Comparison of ENCODE assay signal across 9 cellular contexts in the genomic region with DNA sequence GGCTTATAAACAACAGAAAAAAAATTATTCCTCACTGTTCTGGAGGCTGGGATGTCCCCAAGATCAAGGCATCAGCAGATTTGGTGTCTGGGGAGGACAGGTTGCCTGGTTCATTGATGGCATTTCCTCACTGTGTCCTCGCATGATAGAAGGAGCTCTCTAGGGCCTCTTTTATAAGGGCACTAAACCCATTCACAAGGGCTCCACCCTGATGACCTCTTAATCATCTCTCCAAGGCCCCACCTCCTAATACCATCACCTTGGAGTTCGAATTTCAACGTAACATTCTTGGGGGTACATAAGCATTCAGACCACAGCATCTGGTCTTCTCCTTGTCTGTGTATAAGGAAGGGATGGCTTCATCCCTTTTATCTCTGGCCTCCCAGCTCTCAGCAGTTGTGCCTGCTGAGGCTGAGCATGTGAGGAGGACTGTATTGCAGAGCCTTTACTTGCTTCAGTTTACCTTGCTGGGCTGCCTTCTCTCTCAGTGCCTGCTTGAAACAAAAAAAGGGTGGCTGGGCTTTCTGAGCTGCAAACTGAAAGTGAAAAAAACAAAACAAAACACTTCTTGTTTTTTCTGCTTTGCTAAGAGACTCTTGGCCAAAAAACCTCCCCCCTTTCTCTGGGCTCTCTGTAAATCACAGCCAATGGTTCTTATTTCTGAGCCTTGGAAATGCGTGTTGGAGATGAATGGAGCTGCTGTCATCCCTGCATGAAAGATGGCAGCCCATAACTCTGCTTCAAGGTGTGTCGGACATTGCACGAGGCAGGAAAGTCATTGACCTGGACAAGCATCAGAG.
DNase-seq lines count a peak whose midpoint lies in the region; ATAC-seq and TF ChIP-seq lines count a peak whose summit lies in the region.
"Had no signal": no experiment of that assay in that cellular context is flagged by ENCODE, and none has a peak within 500 bp of the region (broad histone marks: within the 10 kb centered on the region; RNA-seq: fewer than 3 reads in every experiment).

No MANE protein-coding gene starts in this region.

- H3K36me3 ChIP-seq in ovary = no peaks in the 10 kb centered on the region
- H3K36me3 ChIP-seq in Karpas-422 (ENCODE audit: insufficient read depth, low read length) = no peaks in the 10 kb centered on the region
- no peaks in the 10 kb centered on the region for H3K36me3 ChIP-seq in tibial artery
- H3K36me3 ChIP-seq: thoracic aorta had no signal

- peak overlapping the region; percentile 53 for H3K4me3 Mint-ChIP-seq in activated naive CD8-positive, alpha-beta T cell treated with anti-CD3 and anti-CD28 coated beads, Interleukin-2, amount 10 ng/mL, durations not matched to agents 7 days and 5 days

- TF ChIP-seq POLR2A in ovary (IDR thresholded peaks at IDR 0.05) = no peak

- peaks cover 11% of the 10 kb centered on the region for H3K36me3 Mint-ChIP-seq in activated naive CD8-positive, alpha-beta T cell treated with anti-CD3 and anti-CD28 coated beads, Interleukin-2, amount 10 ng/mL, durations not matched to agents 7 days and 5 days

- peaks cover 55% of the 10 kb centered on the region for H3K4me1 Mint-ChIP-seq in activated naive CD8-positive, alpha-beta T cell treated with anti-CD3 and anti-CD28 coated beads, Interleukin-2, amount 10 ng/mL, durations not matched to agents 7 days and 5 days

- no peaks in the 10 kb centered on the region for H4K20me1 ChIP-seq in Karpas-422 (ENCODE audit: insufficient read depth, low read depth, low read length)

- H3K27me3 ChIP-seq in ovary (no peaks in the 10 kb centered on the region), Karpas-422 (ENCODE audit: low read length) (no peaks in the 10 kb centered on the region), tibial artery (no peaks in the 10 kb centered on the region)

- intact Hi-C loops in ovary (cut with DNase I) (no loop called here), tibial artery (cut with DNase I; ENCODE audit: low total_unique reads) (no loop called here)

- no peaks in the 10 kb centered on the region for H3K79me2 ChIP-seq in Karpas-422 (ENCODE audit: low read length)

- POLR2A ChIA-PET in activated naive CD8-positive, alpha-beta T cell treated with anti-CD3 and anti-CD28 coated beads, Interleukin-2, amount 10 ng/mL, durations not matched to agents 7 days and 5 days (lab: Charles Lee) = interaction anchor here (1.8 kb wide), 1 partner anchor 18 kb away, joined by 4 read pairs; no protein-coding TSS in a partner anchor

- peak overlapping the region; percentile 89 for H3K27ac Mint-ChIP-seq in activated naive CD8-positive, alpha-beta T cell treated with anti-CD3 and anti-CD28 coated beads, Interleukin-2, amount 10 ng/mL, durations not matched to agents 7 days and 5 days

- H3K27ac ChIP-seq in ovary (peak overlapping the region; percentile 34 to 38), Karpas-422 (ENCODE audit: low read length) (no peak overlapping the region), tibial artery (no peak overlapping the region)
- H3K27ac ChIP-seq: thoracic aorta had no signal

- no peaks in the 10 kb centered on the region for H3K9me3 Mint-ChIP-seq in activated naive CD8-positive, alpha-beta T cell treated with anti-CD3 and anti-CD28 coated beads, Interleukin-2, amount 10 ng/mL, durations not matched to agents 7 days and 5 days

- H2AFZ ChIP-seq in Karpas-422 (ENCODE audit: low read length) = no peak overlapping the region

- no peak for TF ChIP-seq CTCF in ovary (IDR thresholded peaks at IDR 0.05)
- no peak for TF ChIP-seq CTCF in tibial artery (IDR thresholded peaks at IDR 0.05)

- TF ChIP-seq EP300 in ovary (IDR thresholded peaks at IDR 0.05) = no peak

- no peak overlapping the region for H3K4me2 ChIP-seq in Karpas-422 (ENCODE audit: low read depth, low read length, poor library complexity, severe bottlenecking)

- no peaks in the 10 kb centered on the region for H3K9me2 ChIP-seq in Karpas-422 (replicated peaks; ENCODE audit: insufficient read depth, low read length)

- H3K4me3 ChIP-seq in ovary (no peak overlapping the region), Karpas-422 (ENCODE audit: low read length) (no peak overlapping the region), tibial artery (no peak overlapping the region)
- H3K4me3 ChIP-seq: thoracic aorta had no signal

- no peak overlapping the region for H3K9ac ChIP-seq in Karpas-422 (ENCODE audit: low read length)

- peaks cover 8% of the 10 kb centered on the region for H3K4me1 ChIP-seq in ovary (ENCODE audit: insufficient read depth)
- no peaks in the 10 kb centered on the region for H3K4me1 ChIP-seq in Karpas-422 (ENCODE audit: low read length)
- peaks cover 0 to 12% (median 5%) of the 10 kb centered on the region in 4 donors for H3K4me1 ChIP-seq in tibial artery

- H3K27me3 Mint-ChIP-seq in activated naive CD8-positive, alpha-beta T cell treated with anti-CD3 and anti-CD28 coated beads, Interleukin-2, amount 10 ng/mL, durations not matched to agents 7 days and 5 days = no peaks in the 10 kb centered on the region

- DNase-seq in activated naive CD8-positive, alpha-beta T cell treated with anti-CD3 and anti-CD28 coated beads, Interleukin-2, amount 10 ng/mL, durations not matched to agents 7 days and 5 days = no peak
- DNase-seq in ovary = no peak
- DNase-seq in mesenteric fat pad (ENCODE audit: low spot score) = no peak
- no peak for DNase-seq in Karpas-422
- DNase-seq in tibial artery = no peak
- no peak for DNase-seq in HK-2 (ENCODE audit: unreplicated experiment)

- H3K9me3 ChIP-seq in ovary (no peaks in the 10 kb centered on the region), Karpas-422 (ENCODE audit: low read length) (no peaks in the 10 kb centered on the region), tibial artery (no peaks in the 10 kb centered on the region)
- H3K9me3 ChIP-seq: thoracic aorta had no signal

- peak; percentile 67 for ATAC-seq in GM18867 (IDR thresholded peaks at IDR 0.05; ENCODE audit: unreplicated experiment)
- ATAC-seq in HG02840 (IDR thresholded peaks at IDR 0.05; ENCODE audit: low FRiP score, unreplicated experiment) = peak; percentile 62
- peak; percentile 59 for ATAC-seq in activated naive CD8-positive, alpha-beta T cell treated with anti-CD3 and anti-CD28 coated beads, Interleukin-2, amount 10 ng/mL, durations not matched to agents 7 days and 5 days (ENCODE audit: low read depth)

- 54 to 57% (median 57%) methylated on average over 6 of the region's 6 CpGs for WGBS in ovary, 3 donors

Comparison
In these comparisons a context has a peak if more than half of its experiments do, and no peak if none do; other contexts are left out.
1. H3K27ac ChIP-seq: peak in ovary (2 of 2); none in Karpas-422 (single experiment) and tibial artery (0 of 2).
2. Peak in every context shown above with its lines, with median percentiles within 50 percentile points of each other: ATAC-seq.